Comparison of ENCODE assay signal across 1 cellular context in genomic region chr7:47980648-47981047, GRCh38. TPM values are rescaled to one million over a fixed set of nuclear protein-coding genes. Genes with fewer than 3 reads are reported as not detected.
"Had no signal": no experiment of that assay in that cellular context is flagged by ENCODE, and none has a peak within 500 bp of the region (broad histone marks: within the 10 kb centered on the region; RNA-seq: fewer than 3 reads in every experiment).

No MANE protein-coding gene starts in this region.

RNA-seq across cellular contexts. Expression of gene SUN3, which starts 48.3 kb away (rescaled TPM):
- total RNA-seq: GM12878 had no signal

RNA-seq across cellular contexts. Expression of gene C7orf57, which starts 54.7 kb away (rescaled TPM):
- total RNA-seq: GM12878 had no signal
